Comparison of ENCODE assay signal across 8 cellular contexts in the genomic region with DNA sequence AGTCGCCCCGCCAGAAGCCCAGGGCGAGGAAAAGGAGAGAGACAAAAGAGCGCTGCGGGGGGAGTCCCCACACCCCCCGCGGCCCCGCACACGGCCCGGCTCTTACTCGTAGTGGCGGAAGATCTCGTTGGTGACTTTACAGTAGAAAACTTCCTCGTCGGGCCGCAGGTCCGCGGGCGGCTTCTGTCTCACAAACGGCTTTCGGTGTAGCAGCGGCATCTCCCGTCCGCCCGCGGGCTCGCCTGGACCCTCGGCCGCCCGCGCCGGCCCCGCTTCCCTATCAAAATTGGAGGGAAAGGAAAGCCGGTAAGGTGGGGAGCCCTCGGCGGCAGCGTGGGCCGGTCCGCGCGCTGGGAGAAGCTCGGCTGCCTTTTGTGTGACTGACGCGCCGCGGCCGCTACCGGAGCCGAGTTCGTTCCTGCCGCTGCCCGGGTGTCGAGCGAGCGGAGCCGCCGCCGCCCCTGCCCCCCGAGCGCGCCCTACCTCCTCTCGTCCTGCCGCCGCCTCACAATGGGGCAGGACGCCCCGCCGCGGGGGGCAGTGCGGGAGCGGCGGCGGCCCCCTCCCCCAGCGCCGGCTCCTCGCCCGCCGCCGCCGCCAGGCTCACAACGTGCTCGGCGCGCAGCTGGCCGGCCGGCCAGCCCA. TPM values are rescaled to one million over a fixed set of nuclear protein-coding genes. Genes with fewer than 3 reads are reported as not detected.
A peak's percentile ranks its signal among the peaks of the same experiment; 100 is the strongest.
DNase-seq lines count a peak whose midpoint lies in the region; ATAC-seq and TF ChIP-seq lines count a peak whose summit lies in the region.

No MANE protein-coding gene starts in this region.

- H3K27ac ChIP-seq in RWPE1 (peak overlapping the region; percentile 100), urinary bladder (ENCODE audit: low read depth) (peak overlapping the region; percentile 98)

- peaks cover 34% of the 10 kb centered on the region for H3K4me1 Mint-ChIP-seq in activated naive CD8-positive, alpha-beta T cell treated with anti-CD3 and anti-CD28 coated beads, Interleukin-2, amount 10 ng/mL, durations not matched to agents 7 days and 5 days

- intact Hi-C loops in cardiac septum (cut with DNase I): loop anchor here (2.0 to 5.0 kb wide), 3 partner anchors 108 to 173 kb away; a partner anchor contains a TSS

- no peaks in the 10 kb centered on the region for H3K4me1 ChIP-seq in urinary bladder (ENCODE audit: insufficient read depth)

- peak overlapping the region; percentile 95 for H3K4me3 ChIP-seq in urinary bladder (ENCODE audit: low read depth, low read length)

- CTCF ChIA-PET in RWPE1 (lab: Yijun Ruan, JAX): no interaction called here

- POLR2A ChIA-PET in RWPE1 (lab: Yijun Ruan, JAX; ENCODE audit: low non-redundant PET): interaction anchor here (0.6 kb wide), 1 partner anchor 9 kb away, joined by 3 read pairs; no protein-coding TSS in a partner anchor
- POLR2A ChIA-PET in activated naive CD8-positive, alpha-beta T cell treated with anti-CD3 and anti-CD28 coated beads, Interleukin-2, amount 10 ng/mL, durations not matched to agents 7 days and 5 days (lab: Charles Lee): interaction anchor here (0.6 to 3.5 kb wide), 14 partner anchors 15 to 417 kb away, joined by 3 to 60 read pairs (median 4); a partner anchor contains a TSS

- H3K36me3 ChIP-seq in urinary bladder (ENCODE audit: insufficient read depth): no peaks in the 10 kb centered on the region

- TF ChIP-seq CTCF in RWPE1 (conservative IDR thresholded peaks at IDR 0.05; ENCODE audit: low read depth): 0 out of 2 replicates have a peak, but pooled peaks have one; percentile 6

- ATAC-seq in GM21423 (IDR thresholded peaks at IDR 0.05; ENCODE audit: unreplicated experiment): peak; percentile 24
- peak; percentile 22 for ATAC-seq in activated naive CD8-positive, alpha-beta T cell treated with anti-CD3 and anti-CD28 coated beads, Interleukin-2, amount 10 ng/mL, durations not matched to agents 7 days and 5 days (ENCODE audit: low read depth)

- no peaks in the 10 kb centered on the region for H3K27me3 Mint-ChIP-seq in activated naive CD8-positive, alpha-beta T cell treated with anti-CD3 and anti-CD28 coated beads, Interleukin-2, amount 10 ng/mL, durations not matched to agents 7 days and 5 days

- H3K36me3 Mint-ChIP-seq in activated naive CD8-positive, alpha-beta T cell treated with anti-CD3 and anti-CD28 coated beads, Interleukin-2, amount 10 ng/mL, durations not matched to agents 7 days and 5 days: peaks cover 9% of the 10 kb centered on the region

- H3K4me3 Mint-ChIP-seq in activated naive CD8-positive, alpha-beta T cell treated with anti-CD3 and anti-CD28 coated beads, Interleukin-2, amount 10 ng/mL, durations not matched to agents 7 days and 5 days: peak overlapping the region; percentile 93

- under 1% methylated on average over 85 of the region's 85 CpGs for WGBS in urinary bladder

- DNase-seq in Daoy (ENCODE audit: low read depth): peak; percentile 67
- DNase-seq in HUDEP-2 (lab: John Stamatoyannopoulos, UW; ENCODE audit: unreplicated experiment in 76 of 76): peak in 41 of 76 experiments; percentile 2 to 77 (median 35)
- DNase-seq in RWPE1 (ENCODE audit: low spot score): peak; percentile 31
- DNase-seq in activated naive CD8-positive, alpha-beta T cell treated with anti-CD3 and anti-CD28 coated beads, Interleukin-2, amount 10 ng/mL, durations not matched to agents 7 days and 5 days: peak; percentile 74
- peak; percentile 85 for DNase-seq in cardiac septum (ENCODE audit: low spot score)
- DNase-seq in pons (ENCODE audit: low spot score): peak; percentile 40

- H3K27ac Mint-ChIP-seq in activated naive CD8-positive, alpha-beta T cell treated with anti-CD3 and anti-CD28 coated beads, Interleukin-2, amount 10 ng/mL, durations not matched to agents 7 days and 5 days: peak overlapping the region; percentile 95

- no peaks in the 10 kb centered on the region for H3K9me3 Mint-ChIP-seq in activated naive CD8-positive, alpha-beta T cell treated with anti-CD3 and anti-CD28 coated beads, Interleukin-2, amount 10 ng/mL, durations not matched to agents 7 days and 5 days

RNA-seq across cellular contexts. Expression of a gene that starts 0.7 kb away (rescaled TPM):
- total RNA-seq in Daoy (2014; rRNA removed; shearing (Covaris generic)): 46.0 and 81.9 TPM in 2 replicates
- total RNA-seq in activated naive CD8-positive, alpha-beta T cell treated with anti-CD3 and anti-CD28 coated beads, Interleukin-2, amount 10 ng/mL, durations not matched to agents 7 days and 5 days: 10 to 100 TPM; 46.1 to 51.8 TPM
- 8.4 TPM for total RNA-seq in cardiac septum
- total RNA-seq in urinary bladder: 38.3 TPM
- polyA plus RNA-seq in urinary bladder: 14.8 TPM

Comparison
In these comparisons a context has a peak if more than half of its experiments do, and no peak if none do; other contexts are left out.
1. Peak in every context shown above with its lines: DNase-seq, ATAC-seq, H3K4me3 ChIP-seq and H3K27ac ChIP-seq.
2. DNase-seq: peak in every context shown above with its lines; median percentile 85 in cardiac septum; 74 in activated naive CD8-positive, alpha-beta T cell treated with anti-CD3 and anti-CD28 coated beads, Interleukin-2, amount 10 ng/mL, durations not matched to agents 7 days and 5 days; 67 in Daoy; 40 in pons; 35 in HUDEP-2; 31 in RWPE1.